ENCODE assay signal across 8 cellular contexts in genomic region chr13:26185720-26186119, GRCh38. TPM values are rescaled to one million over a fixed set of nuclear protein-coding genes. Genes with fewer than 3 reads are reported as not detected.
A peak's percentile ranks its signal among the peaks of the same experiment; 100 is the strongest.
DNase-seq lines count a peak whose midpoint lies in the region; ATAC-seq, FAIRE-seq and TF ChIP-seq lines count a peak whose summit lies in the region.

No MANE protein-coding gene starts in this region.

- no peak for TF ChIP-seq POLR2A in testis (IDR thresholded peaks at IDR 0.05)

- peak overlapping the region; percentile 87 for H3K4me3 Mint-ChIP-seq in CD4-positive, alpha-beta T cell
- peak overlapping the region; percentile 90 for H3K4me3 Mint-ChIP-seq in activated naive CD8-positive, alpha-beta T cell treated with anti-CD3 and anti-CD28 coated beads, Interleukin-2, amount 10 ng/mL, durations not matched to agents 7 days and 5 days

- no peaks in the 10 kb centered on the region for H3K27me3 ChIP-seq in CD4-positive, alpha-beta T cell (ENCODE audit: control insufficient read depth, insufficient read depth, low read length)
- H3K27me3 ChIP-seq in testis, result no peaks in the 10 kb centered on the region

- H3K9ac ChIP-seq in kidney (ENCODE audit: low read length in 2 of 2), result peak overlapping the region; percentile 60 to 96

- H3K9me3 Mint-ChIP-seq in CD4-positive, alpha-beta T cell, result no peaks in the 10 kb centered on the region
- no peaks in the 10 kb centered on the region for H3K9me3 Mint-ChIP-seq in activated naive CD8-positive, alpha-beta T cell treated with anti-CD3 and anti-CD28 coated beads, Interleukin-2, amount 10 ng/mL, durations not matched to agents 7 days and 5 days

- no peaks in the 10 kb centered on the region for H3K27me3 Mint-ChIP-seq in CD4-positive, alpha-beta T cell
- H3K27me3 Mint-ChIP-seq in activated naive CD8-positive, alpha-beta T cell treated with anti-CD3 and anti-CD28 coated beads, Interleukin-2, amount 10 ng/mL, durations not matched to agents 7 days and 5 days, result no peaks in the 10 kb centered on the region

- H3K4me1 Mint-ChIP-seq in CD4-positive, alpha-beta T cell (ENCODE audit: low read depth), result peaks cover 23% of the 10 kb centered on the region
- H3K4me1 Mint-ChIP-seq in activated naive CD8-positive, alpha-beta T cell treated with anti-CD3 and anti-CD28 coated beads, Interleukin-2, amount 10 ng/mL, durations not matched to agents 7 days and 5 days, result peaks cover 11% of the 10 kb centered on the region

- FAIRE-seq in kidney (lab: Jason Lieb, UNC), result no peak

- POLR2A ChIA-PET in CD4-positive, alpha-beta T cell (lab: Charles Lee), result interaction anchor here (0.7 to 3.8 kb wide), 14 partner anchors 20 to 1240 kb away, joined by 3 to 52 read pairs (median 5); partner anchors contain the start of gene RNF6
- POLR2A ChIA-PET in activated naive CD8-positive, alpha-beta T cell treated with anti-CD3 and anti-CD28 coated beads, Interleukin-2, amount 10 ng/mL, durations not matched to agents 7 days and 5 days (lab: Charles Lee), result interaction anchor here (0.9 to 3.5 kb wide), 7 partner anchors 20 to 513 kb away, joined by 3 to 33 read pairs (median 5); partner anchors contain the start of gene RNF6

- no peaks in the 10 kb centered on the region for H3K9me3 ChIP-seq in CD4-positive, alpha-beta T cell (ENCODE audit: control insufficient read depth, low read length)
- H3K9me3 ChIP-seq in kidney (ENCODE audit: control insufficient read depth in 1 of 2, low read length in 2 of 2), result no peaks in the 10 kb centered on the region
- H3K9me3 ChIP-seq in testis, result no peaks in the 10 kb centered on the region

- H3K4me3 ChIP-seq in kidney (ENCODE audit: low read length in 2 of 2), result peak overlapping the region; percentile 84 to 89
- peak overlapping the region; percentile 61 to 70 for H3K4me3 ChIP-seq in testis

- H3K4me1 ChIP-seq in kidney (ENCODE audit: control insufficient read depth in 1 of 2, insufficient read depth in 1 of 2, low read depth in 1 of 2, low read length in 2 of 2) (peaks cover 4 to 9% of the 10 kb centered on the region in 2 donors), testis (peaks cover 7% of the 10 kb centered on the region)

- H3K36me3 ChIP-seq in kidney (ENCODE audit: control insufficient read depth in 1 of 2, insufficient read depth in 2 of 2, low read length in 2 of 2) (no peaks in the 10 kb centered on the region), testis (ENCODE audit: low read depth, missing control alignments) (no peaks in the 10 kb centered on the region)

- WGBS in testis, 2 donors, result 15 to 19% methylated on average over 8 of the region's 8 CpGs

- no peak for TF ChIP-seq CTCF in CD4-positive, alpha-beta T cell (IDR thresholded peaks at IDR 0.05)
- no peak for TF ChIP-seq CTCF in kidney (IDR thresholded peaks at IDR 0.05; ENCODE audit: borderline replicate concordance, extremely low read depth, insufficient read depth)
- TF ChIP-seq CTCF in testis (IDR thresholded peaks at IDR 0.05), result no peak

- intact Hi-C loops in CD4-positive, alpha-beta T cell (cut with DNase I, micrococcal nuclease), result loop anchor here (1.0 to 10.0 kb wide), 8 partner anchors 36 to 989 kb away; partner anchors contain the start of genes CDK8 (in 1 of the 2), NUP58 (in 1 of the 2) and USP12 (in 1 of the 2)
- intact Hi-C loops in kidney (cut with DNase I) (loop anchor here (10.0 kb wide), 1 partner anchor 309 kb away; no protein-coding TSS in a partner anchor), testis (cut with DNase I; ENCODE audit: low total_unique reads) (loop anchor here (10.0 kb wide), 1 partner anchor 309 kb away; no protein-coding TSS in a partner anchor)

- H3K36me3 Mint-ChIP-seq in CD4-positive, alpha-beta T cell (ENCODE audit: low read depth), result peaks cover 9% of the 10 kb centered on the region
- peaks cover under 1% of the 10 kb centered on the region for H3K36me3 Mint-ChIP-seq in activated naive CD8-positive, alpha-beta T cell treated with anti-CD3 and anti-CD28 coated beads, Interleukin-2, amount 10 ng/mL, durations not matched to agents 7 days and 5 days

- peak; percentile 5 for ATAC-seq in CD4-positive, alpha-beta T cell (ENCODE audit: poor library complexity)
- ATAC-seq in HG02678 (IDR thresholded peaks at IDR 0.05; ENCODE audit: unreplicated experiment), result peak; percentile 2
- no peak for ATAC-seq in activated naive CD8-positive, alpha-beta T cell treated with anti-CD3 and anti-CD28 coated beads, Interleukin-2, amount 10 ng/mL, durations not matched to agents 7 days and 5 days (ENCODE audit: low read depth)

- peak overlapping the region; percentile 92 for H3K27ac Mint-ChIP-seq in CD4-positive, alpha-beta T cell
- H3K27ac Mint-ChIP-seq in activated naive CD8-positive, alpha-beta T cell treated with anti-CD3 and anti-CD28 coated beads, Interleukin-2, amount 10 ng/mL, durations not matched to agents 7 days and 5 days, result peak overlapping the region; percentile 93

- H3K27ac ChIP-seq in CD4-positive, alpha-beta T cell (ENCODE audit: low read depth, low read length), result peak overlapping the region; percentile 55
- H3K27ac ChIP-seq in kidney (ENCODE audit: low read depth in 2 of 2, low read length in 2 of 2) (peak overlapping the region; percentile 55 to 88), testis (peak overlapping the region; percentile 28 to 85)

- CTCF ChIA-PET in CD4-positive, alpha-beta T cell (lab: Charles Lee), result interaction anchor here (1.1 to 2.9 kb wide), 10 partner anchors 11 to 513 kb away, joined by 4 to 58 read pairs (median 6); partner anchors contain the start of gene RNF6

- DNase-seq in CD4-positive, alpha-beta T cell, result no peak
- no peak for DNase-seq in activated naive CD8-positive, alpha-beta T cell treated with anti-CD3 and anti-CD28 coated beads, Interleukin-2, amount 10 ng/mL, durations not matched to agents 7 days and 5 days
- DNase-seq in kidney (no peak), testis (no peak), hippocampal formation (lab: John Stamatoyannopoulos, UW) (no peak), RPMI8226 (no peak)
- no peak for DNase-seq in stimulated activated CD4-positive, alpha-beta T cell treated with anti-CD3 and anti-CD28 coated beads, Interleukin-2, amount 100 ng/mL, for 24 hours

RNA-seq across cellular contexts. Expression of gene RNF6, which starts 36.4 kb away (rescaled TPM):
- 10 to 100 TPM; 46.5 to 49.5 TPM for total RNA-seq in CD4-positive, alpha-beta T cell
- 10 to 100 TPM; 40.4 to 43.3 TPM for total RNA-seq in activated naive CD8-positive, alpha-beta T cell treated with anti-CD3 and anti-CD28 coated beads, Interleukin-2, amount 10 ng/mL, durations not matched to agents 7 days and 5 days
- total RNA-seq in kidney (29.0 TPM), testis (10 to 100 TPM; 34.7 to 38.4 TPM)
- polyA plus RNA-seq in kidney (ENCODE audit: insufficient read depth, low read depth, low replicate concordance) (11.4 TPM), testis (ENCODE audit: insufficient read depth, low read depth, low replicate concordance) (42.8 TPM)
